Comparison of ENCODE assay signal across 8 cellular contexts in the genomic region with DNA sequence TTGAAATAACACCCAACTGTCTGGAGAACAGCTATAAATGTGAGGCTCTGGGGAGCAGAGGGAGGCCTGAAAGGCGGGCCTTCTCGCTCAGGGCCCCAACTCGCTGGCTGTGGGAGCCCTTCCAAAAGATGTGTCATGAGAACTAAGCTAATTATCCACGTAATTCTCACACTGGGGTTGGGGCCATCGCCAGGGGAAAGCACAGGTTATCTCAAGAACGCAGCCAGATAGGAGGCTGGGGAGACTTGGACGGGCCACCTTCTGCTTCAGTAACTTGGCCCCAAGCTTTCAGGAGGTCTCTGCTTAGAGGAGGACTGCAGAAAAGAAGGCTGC. TPM values are rescaled to one million over a fixed set of nuclear protein-coding genes. Genes with fewer than 3 reads are reported as not detected.
DNase-seq lines count a peak whose midpoint lies in the region; ATAC-seq and TF ChIP-seq lines count a peak whose summit lies in the region.

No MANE protein-coding gene starts in this region.

- TF ChIP-seq CTCF in HFFc6 (IDR thresholded peaks at IDR 0.05) (no peak), cardiac fibroblast (IDR thresholded peaks at IDR 0.05; ENCODE audit: low read depth, low read length) (no peak), lung (IDR thresholded peaks at IDR 0.05; ENCODE audit: control extremely low read depth, extremely low read depth) (no peak), tibial artery (IDR thresholded peaks at IDR 0.05) (no peak)

- intact Hi-C loops in tibial artery (cut with DNase I; ENCODE audit: low total_unique reads) = loop anchor here (5.0 to 10.0 kb wide), 4 partner anchors 57 to 385 kb away; a partner anchor contains a TSS

- peaks cover 27% of the 10 kb centered on the region for H3K36me3 Mint-ChIP-seq in HFFc6 (ENCODE audit: low read depth)

- 45 to 57% methylated on average over 7 of the region's 7 CpGs for WGBS in lung, 2 donors

- peaks cover 7% of the 10 kb centered on the region for H3K27me3 Mint-ChIP-seq in HFFc6 (ENCODE audit: insufficient read depth)

- H3K4me3 Mint-ChIP-seq in HFFc6 = peak overlapping the region; percentile 96

- peak; percentile 91 for DNase-seq in A172 (ENCODE audit: low spot score)
- DNase-seq in HFFc6 = peak; percentile 70
- DNase-seq in cardiac fibroblast (ENCODE audit: low read depth in 2 of 2) = peak; percentile 80 to 88
- DNase-seq in lung (ENCODE audit: low spot score) = peak; percentile 49
- DNase-seq in tibial artery = peak; percentile 87 to 91
- no peak for DNase-seq in Ammon's horn (ENCODE audit: low spot score)
- DNase-seq in CD1c-positive myeloid dendritic cell (ENCODE audit: extremely low spot score) = no peak
- DNase-seq in OCI-M2 (lab: John Stamatoyannopoulos, UW; ENCODE audit: unreplicated experiment) = no peak

- ATAC-seq in lung (ENCODE audit: insufficient read depth, low FRiP score) = no peak

- H3K9me3 ChIP-seq in lung (ENCODE audit: control insufficient read depth in 2 of 2, insufficient read depth in 1 of 2, low read length in 1 of 2) (no peaks in the 10 kb centered on the region), tibial artery (no peaks in the 10 kb centered on the region)

- H3K9me3 Mint-ChIP-seq in HFFc6 = no peaks in the 10 kb centered on the region

- peaks cover 66% of the 10 kb centered on the region for H3K4me1 Mint-ChIP-seq in HFFc6 (ENCODE audit: low read depth)

- H3K27ac ChIP-seq in lung (ENCODE audit: low read depth in 1 of 2, low read length in 1 of 2) (peak overlapping the region; percentile 97 to 99), tibial artery (peak overlapping the region; percentile 99)

- H3K27ac Mint-ChIP-seq in HFFc6 = peak overlapping the region; percentile 90

- H3K27me3 ChIP-seq in lung (ENCODE audit: control insufficient read depth, insufficient read depth) = no peaks in the 10 kb centered on the region
- no peaks in the 10 kb centered on the region for H3K27me3 ChIP-seq in tibial artery

- H3K4me1 ChIP-seq in lung (ENCODE audit: control insufficient read depth in 2 of 2, insufficient read depth in 2 of 2, low read length in 2 of 2) (peaks cover 14% of the 10 kb centered on the region in 2 donors), tibial artery (peaks cover 0 to 52% (median 40%) of the 10 kb centered on the region in 4 donors)

- peak overlapping the region; percentile 86 to 88 for H3K4me3 ChIP-seq in cardiac fibroblast (replicated peaks in 1 of 2; ENCODE audit: low read depth in 2 of 2, low read length in 2 of 2)
- peak overlapping the region; percentile 51 for H3K4me3 ChIP-seq in lung
- peak overlapping the region; percentile 96 to 97 for H3K4me3 ChIP-seq in tibial artery

- peaks cover 0 to 6% of the 10 kb centered on the region in 2 donors for H3K36me3 ChIP-seq in lung (ENCODE audit: control insufficient read depth in 2 of 2, insufficient read depth in 2 of 2, low read length in 2 of 2)
- H3K36me3 ChIP-seq in tibial artery = peaks cover 0 to 20% (median 11%) of the 10 kb centered on the region in 3 donors

RNA-seq across cellular contexts. Expression of a gene that starts 1.6 kb away (rescaled TPM):
- 38.6 and 50.8 TPM in 2 replicates for total RNA-seq in A172 (2014; rRNA removed; shearing (Covaris generic))
- 10 to 100 TPM; 63.1 to 97.5 (median 72.8) TPM for total RNA-seq in HFFc6 (2021; fragmentation: NEBNext Ultra II Directional; extraction: Animal tissue kit (Norgen Biotek cat#: 25700))
- 10 to 100 TPM; 21.0 to 49.5 TPM for total RNA-seq in lung
- polyA plus RNA-seq in lung = 10 to 100 TPM; 37.1 to 53.8 TPM

Comparison
In these comparisons a context has a peak if more than half of its experiments do, and no peak if none do; other contexts are left out.
1. DNase-seq: peak in A172 (single experiment), HFFc6 (single experiment), cardiac fibroblast (2 of 2), lung (single experiment) and tibial artery (2 of 2); none in Ammon's horn (single experiment), CD1c-positive myeloid dendritic cell (single experiment) and OCI-M2 (single experiment).
2. Peak in every context shown above with its lines, with median percentiles within 50 percentile points of each other: H3K4me3 ChIP-seq.